In genomic region chr5:149635394-149635793, GRCh38 we compare ENCODE assay signal across 25 cellular contexts. TPM values are rescaled to one million over a fixed set of nuclear protein-coding genes. Genes with fewer than 3 reads are reported as not detected.
DNase-seq lines count a peak whose midpoint lies in the region; ATAC-seq, FAIRE-seq and TF ChIP-seq lines count a peak whose summit lies in the region.
"Had no signal": no experiment of that assay in that cellular context is flagged by ENCODE, and none has a peak within 500 bp of the region (broad histone marks: within the 10 kb centered on the region; RNA-seq: fewer than 3 reads in every experiment).

No MANE protein-coding gene starts in this region.

- H3K36me3 Mint-ChIP-seq in stimulated activated naive CD8-positive, alpha-beta T cell treated with anti-CD3 and anti-CD28 coated beads, Interleukin-15, Interleukin-2, amounts not matched to agents 100 ng/mL and 50 ng/mL, for 24 hours (ENCODE audit: low read depth) = no peaks in the 10 kb centered on the region
- H3K36me3 Mint-ChIP-seq in natural killer cell = no peaks in the 10 kb centered on the region
- H3K36me3 Mint-ChIP-seq: naive B cell, type B pancreatic cell, WTC11 had no signal

- in situ Hi-C loops in brain microvascular endothelial cell (cut with HindIII; ENCODE audit: low pct_ligation_motif_present, low sequenced_read_pairs) = loop anchor here (25.0 kb wide), 2 partner anchors 202 to 352 kb away; no protein-coding TSS in a partner anchor

- no peaks in the 10 kb centered on the region for H3K27me3 Mint-ChIP-seq in stimulated activated naive CD8-positive, alpha-beta T cell treated with anti-CD3 and anti-CD28 coated beads, Interleukin-15, Interleukin-2, amounts not matched to agents 100 ng/mL and 50 ng/mL, for 24 hours
- no peaks in the 10 kb centered on the region for H3K27me3 Mint-ChIP-seq in stimulated activated naive CD8-positive, alpha-beta T cell treated with anti-CD3 and anti-CD28 coated beads, Interleukin-15, amount 100 ng/mL, for 72 hours
- H3K27me3 Mint-ChIP-seq in natural killer cell (ENCODE audit: low read depth in 2 of 2) = no peaks in the 10 kb centered on the region
- H3K27me3 Mint-ChIP-seq: naive B cell had no signal

- no peaks in the 10 kb centered on the region for H3K9me3 Mint-ChIP-seq in stimulated activated naive CD8-positive, alpha-beta T cell treated with anti-CD3 and anti-CD28 coated beads, Interleukin-15, Interleukin-2, amounts not matched to agents 100 ng/mL and 50 ng/mL, for 24 hours
- H3K9me3 Mint-ChIP-seq in stimulated activated naive CD8-positive, alpha-beta T cell treated with anti-CD3 and anti-CD28 coated beads, Interleukin-15, amount 100 ng/mL, for 72 hours = no peaks in the 10 kb centered on the region
- no peaks in the 10 kb centered on the region for H3K9me3 Mint-ChIP-seq in natural killer cell
- H3K9me3 Mint-ChIP-seq: naive B cell; T-helper 1 cell treated with Interleukin-12 subunit alpha and Interleukin-12 subunit beta and Interleukin-4 antibody, amounts not matched to agents 30 μg/mL and 1 μg/mL, for 36 hours; type B pancreatic cell; WTC11 had no signal

- H3K9me3 ChIP-seq in pancreas = no peaks in the 10 kb centered on the region
- H3K9me3 ChIP-seq: ovary, sigmoid colon, SJSA1 had no signal

- H3K36me3 ChIP-seq in brain microvascular endothelial cell (replicated peaks) (no peaks in the 10 kb centered on the region), pancreas (peaks cover 0 to 7% (median 0%) of the 10 kb centered on the region in 3 donors)
- H3K36me3 ChIP-seq: ovary, SJSA1 had no signal

- TF ChIP-seq CTCF in brain microvascular endothelial cell (IDR thresholded peaks at IDR 0.05; ENCODE audit: low read depth, low read length, missing control alignments) (no peak), pancreas (IDR thresholded peaks at IDR 0.05) (no peak), natural killer cell (IDR thresholded peaks at IDR 0.05) (no peak)

- H3K4me1 ChIP-seq in pancreas = no peaks in the 10 kb centered on the region

- peak overlapping the region; percentile 19 for H3K27ac Mint-ChIP-seq in stimulated activated naive CD8-positive, alpha-beta T cell treated with anti-CD3 and anti-CD28 coated beads, Interleukin-15, Interleukin-2, amounts not matched to agents 100 ng/mL and 50 ng/mL, for 24 hours
- no peak overlapping the region for H3K27ac Mint-ChIP-seq in stimulated activated naive CD8-positive, alpha-beta T cell treated with anti-CD3 and anti-CD28 coated beads, Interleukin-15, amount 100 ng/mL, for 72 hours
- no peak overlapping the region for H3K27ac Mint-ChIP-seq in natural killer cell
- H3K27ac Mint-ChIP-seq: naive B cell; T-helper 1 cell treated with Interleukin-12 subunit alpha and Interleukin-12 subunit beta and Interleukin-4 antibody, amounts not matched to agents 30 μg/mL and 1 μg/mL, for 36 hours; type B pancreatic cell; WTC11 had no signal

- WGBS in pancreas, 2 donors = 67 to 83% methylated on average over 2 of the region's 2 CpGs

- H3K4me3 Mint-ChIP-seq in stimulated activated naive CD8-positive, alpha-beta T cell treated with anti-CD3 and anti-CD28 coated beads, Interleukin-15, Interleukin-2, amounts not matched to agents 100 ng/mL and 50 ng/mL, for 24 hours = no peak overlapping the region
- H3K4me3 Mint-ChIP-seq in stimulated activated naive CD8-positive, alpha-beta T cell treated with anti-CD3 and anti-CD28 coated beads, Interleukin-15, amount 100 ng/mL, for 72 hours = no peak overlapping the region
- no peak overlapping the region for H3K4me3 Mint-ChIP-seq in natural killer cell
- H3K4me3 Mint-ChIP-seq: naive B cell; T-helper 1 cell treated with Interleukin-12 subunit alpha and Interleukin-12 subunit beta and Interleukin-4 antibody, amounts not matched to agents 30 μg/mL and 1 μg/mL, for 36 hours; type B pancreatic cell; WTC11 had no signal

- ATAC-seq in stimulated activated naive CD8-positive, alpha-beta T cell treated with anti-CD3 and anti-CD28 coated beads, Interleukin-15, amount 100 ng/mL, for 72 hours = no peak
- ATAC-seq in pancreas (no peak), natural killer cell (no peak)
- ATAC-seq: WTC11 had no signal

- FAIRE-seq in pancreas (lab: Jason Lieb, UNC) = no peak
- FAIRE-seq: islet of Langerhans had no signal

- intact Hi-C loops in pancreas (cut with DNase I) = loop anchor here in 1 of 3 donors (5.0 kb wide), 1 partner anchor 192 kb away; no protein-coding TSS in a partner anchor
- intact Hi-C loops in natural killer cell (cut with micrococcal nuclease) = no loop called here

- H3K4me1 Mint-ChIP-seq in stimulated activated naive CD8-positive, alpha-beta T cell treated with anti-CD3 and anti-CD28 coated beads, Interleukin-15, Interleukin-2, amounts not matched to agents 100 ng/mL and 50 ng/mL, for 24 hours (ENCODE audit: low read depth) = peaks cover 16% of the 10 kb centered on the region
- H3K4me1 Mint-ChIP-seq in stimulated activated naive CD8-positive, alpha-beta T cell treated with anti-CD3 and anti-CD28 coated beads, Interleukin-15, amount 100 ng/mL, for 72 hours = peaks cover 29% of the 10 kb centered on the region
- H3K4me1 Mint-ChIP-seq in natural killer cell = peaks cover 0 to 5% of the 10 kb centered on the region in 2 donors

- H3K4me3 ChIP-seq in brain microvascular endothelial cell (ENCODE audit: low read depth, low read length) (no peak overlapping the region), pancreas (no peak overlapping the region)
- H3K4me3 ChIP-seq: hepatocyte, lung, ovary, sigmoid colon, SJSA1 had no signal

- DNase-seq in stimulated activated naive CD8-positive, alpha-beta T cell treated with anti-CD3 and anti-CD28 coated beads, Interleukin-15, amount 100 ng/mL, for 72 hours = no peak
- DNase-seq in brain microvascular endothelial cell (peak; percentile 43), iris pigment epithelial cell (ENCODE audit: low read depth) (peak; percentile 72), HUDEP-2 (lab: John Stamatoyannopoulos, UW; ENCODE audit: unreplicated experiment in 76 of 76) (no peak), NCI-H1694 treated with DMSO at 0.1 percent for 48 hours (lab: John Stamatoyannopoulos, UW) (no peak), pancreas (no peak), natural killer cell (no peak)
- DNase-seq: activated CD4-positive, alpha-beta T cell treated with anti-CD3 and anti-CD28 coated beads, Interleukin-2, amount 50 U/mL, for 48 hours; activated naive CD4-positive, alpha-beta T cell; aorta; C1 segment of cervical spinal cord; effector memory CD4-positive, alpha-beta T cell; naive B cell; ovary; stimulated activated CD4-positive, alpha-beta T cell treated with anti-CD3 and anti-CD28 coated beads, Interleukin-1b, Interleukin-23, amount 100 ng/mL, for 48 hours; stimulated activated naive CD4-positive, alpha-beta T cell treated with Interleukin-2 at 50 U/mL for 16 hours had no signal

- H3K27me3 ChIP-seq in brain microvascular endothelial cell (replicated peaks) (no peaks in the 10 kb centered on the region), pancreas (no peaks in the 10 kb centered on the region)
- H3K27me3 ChIP-seq: hepatocyte, ovary, sigmoid colon, SJSA1 had no signal

- no peak overlapping the region for H3K27ac ChIP-seq in brain microvascular endothelial cell
- no peak overlapping the region for H3K27ac ChIP-seq in pancreas
- H3K27ac ChIP-seq: hepatocyte, ovary, sigmoid colon, SJSA1 had no signal

RNA-seq across cellular contexts. Expression of gene ARHGEF37, which starts 54.1 kb away (rescaled TPM):
- total RNA-seq in pancreas (10 to 100 TPM in 1 of 6 donors, 1 to 10 TPM in 5; 7.6 to 13.6 (median 9.7) TPM), natural killer cell (1 to 10 TPM in 1 of 3 donors, under 1 TPM in 1, not detected in 1; 0.61 to 2.6 TPM)
- 1 to 10 TPM; 5.7 to 7.8 TPM for polyA plus RNA-seq in pancreas

Comparison
In these comparisons a context has a peak if more than half of its experiments do, and no peak if none do; other contexts are left out.
1. DNase-seq: peak in brain microvascular endothelial cell (single experiment) and iris pigment epithelial cell (single experiment); none in stimulated activated naive CD8-positive, alpha-beta T cell treated with anti-CD3 and anti-CD28 coated beads, Interleukin-15, amount 100 ng/mL, for 72 hours (0 of 2), HUDEP-2 (0 of 76), NCI-H1694 treated with DMSO at 0.1 percent for 48 hours (single experiment), pancreas (0 of 6) and natural killer cell (single experiment).